ENCODE assay signal across 16 cellular contexts in the genomic region with DNA sequence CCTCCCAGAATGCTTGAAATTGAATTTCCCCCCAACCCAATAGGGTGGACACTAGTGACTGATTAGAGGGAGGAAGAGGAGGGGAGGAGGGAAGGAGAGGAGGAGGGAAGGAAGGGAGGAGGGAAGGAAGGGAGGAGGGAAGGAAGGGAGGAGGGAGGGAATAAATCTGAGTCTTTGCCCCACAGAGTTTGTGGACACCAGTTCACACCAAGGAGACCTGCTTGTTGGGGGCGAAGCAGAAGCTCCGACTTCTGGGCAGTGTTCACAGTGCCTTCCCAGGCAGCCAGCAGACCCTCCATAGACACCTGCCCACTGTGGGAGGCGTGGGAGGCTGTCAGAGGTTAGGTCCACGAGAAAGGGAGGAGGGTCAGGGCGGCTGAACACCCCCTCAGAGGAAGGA. TPM values are rescaled to one million over a fixed set of nuclear protein-coding genes. Genes with fewer than 3 reads are reported as not detected.
DNase-seq lines count a peak whose midpoint lies in the region; ATAC-seq and TF ChIP-seq lines count a peak whose summit lies in the region.
"Had no signal": no experiment of that assay in that cellular context is flagged by ENCODE, and none has a peak within 500 bp of the region (broad histone marks: within the 10 kb centered on the region; RNA-seq: fewer than 3 reads in every experiment).

No MANE protein-coding gene starts in this region.

- no peak for TF ChIP-seq CTCF in WTC11 (IDR thresholded peaks at IDR 0.05)

- POLR2A ChIA-PET in WTC11 (lab: Charles Lee): no interaction called here

- DNase-seq in WTC11 (ENCODE audit: low spot score) (no peak), NCI-H446 (lab: John Stamatoyannopoulos, UW) (no peak), hypothalamus (lab: John Stamatoyannopoulos, UW) (no peak), T-helper 17 cell (no peak)
- no peak for DNase-seq in stimulated activated effector memory CD8-positive, alpha-beta T cell treated with anti-CD3 and anti-CD28 coated beads, Interleukin-12 subunit alpha, Interleukin-12 subunit beta, amount 100 ng/mL, for 72 hours (ENCODE audit: low spot score in 2 of 2)
- DNase-seq: C1 segment of cervical spinal cord; Caco-2; CD4-positive, alpha-beta memory T cell; DMS79; EL; GDM1; H9; HFFc6 had no signal

- H3K27me3 Mint-ChIP-seq in WTC11 (ENCODE audit: low read depth) (no peaks in the 10 kb centered on the region), T-helper 17 cell (no peaks in the 10 kb centered on the region)
- H3K27me3 Mint-ChIP-seq in dendritic cell treated with granulocyte-macrophage colony-stimulating factor and Interleukin-4, amounts not matched to agents 40 ng/mL and 50 ng/mL, for 4 days: no peaks in the 10 kb centered on the region
- H3K27me3 Mint-ChIP-seq: CD4-positive, alpha-beta memory T cell had no signal

- H3K9me3 Mint-ChIP-seq in WTC11: no peaks in the 10 kb centered on the region
- H3K9me3 Mint-ChIP-seq in dendritic cell treated with granulocyte-macrophage colony-stimulating factor and Interleukin-4, amounts not matched to agents 40 ng/mL and 50 ng/mL, for 4 days: no peaks in the 10 kb centered on the region
- no peaks in the 10 kb centered on the region for H3K9me3 Mint-ChIP-seq in stimulated activated effector memory CD8-positive, alpha-beta T cell treated with anti-CD3 and anti-CD28 coated beads, Interleukin-12 subunit alpha, Interleukin-12 subunit beta, amount 100 ng/mL, for 72 hours
- H3K9me3 Mint-ChIP-seq: CD4-positive, alpha-beta memory T cell; GM23338; H9; HFFc6 had no signal

- H3K9me3 ChIP-seq in T-helper 17 cell (ENCODE audit: control insufficient read depth, low read length, poor library complexity, severe bottlenecking): no peaks in the 10 kb centered on the region
- H3K9me3 ChIP-seq: Caco-2 had no signal

- H3K4me1 Mint-ChIP-seq in WTC11: peaks cover 10% of the 10 kb centered on the region
- peaks cover 80% of the 10 kb centered on the region for H3K4me1 Mint-ChIP-seq in dendritic cell treated with granulocyte-macrophage colony-stimulating factor and Interleukin-4, amounts not matched to agents 40 ng/mL and 50 ng/mL, for 4 days (ENCODE audit: low read depth)
- H3K4me1 Mint-ChIP-seq in stimulated activated effector memory CD8-positive, alpha-beta T cell treated with anti-CD3 and anti-CD28 coated beads, Interleukin-12 subunit alpha, Interleukin-12 subunit beta, amount 100 ng/mL, for 72 hours: peaks cover 34% of the 10 kb centered on the region
- H3K4me1 Mint-ChIP-seq in T-helper 17 cell: peaks cover 22% of the 10 kb centered on the region

- H3K36me3 Mint-ChIP-seq in WTC11: no peaks in the 10 kb centered on the region
- peaks cover 61% of the 10 kb centered on the region for H3K36me3 Mint-ChIP-seq in dendritic cell treated with granulocyte-macrophage colony-stimulating factor and Interleukin-4, amounts not matched to agents 40 ng/mL and 50 ng/mL, for 4 days (ENCODE audit: low read depth)
- no peaks in the 10 kb centered on the region for H3K36me3 Mint-ChIP-seq in stimulated activated effector memory CD8-positive, alpha-beta T cell treated with anti-CD3 and anti-CD28 coated beads, Interleukin-12 subunit alpha, Interleukin-12 subunit beta, amount 100 ng/mL, for 72 hours
- no peaks in the 10 kb centered on the region for H3K36me3 Mint-ChIP-seq in T-helper 17 cell (ENCODE audit: low read depth)

- H3K4me3 Mint-ChIP-seq in WTC11 (no peak overlapping the region), T-helper 17 cell (no peak overlapping the region)
- no peak overlapping the region for H3K4me3 Mint-ChIP-seq in dendritic cell treated with granulocyte-macrophage colony-stimulating factor and Interleukin-4, amounts not matched to agents 40 ng/mL and 50 ng/mL, for 4 days
- no peak overlapping the region for H3K4me3 Mint-ChIP-seq in stimulated activated effector memory CD8-positive, alpha-beta T cell treated with anti-CD3 and anti-CD28 coated beads, Interleukin-12 subunit alpha, Interleukin-12 subunit beta, amount 100 ng/mL, for 72 hours
- H3K4me3 Mint-ChIP-seq: GM23338, H9, HFFc6 had no signal

- H3K27ac Mint-ChIP-seq in WTC11 (no peak overlapping the region), T-helper 17 cell (no peak overlapping the region)
- H3K27ac Mint-ChIP-seq in dendritic cell treated with granulocyte-macrophage colony-stimulating factor and Interleukin-4, amounts not matched to agents 40 ng/mL and 50 ng/mL, for 4 days: peak overlapping the region; percentile 34
- peak overlapping the region; percentile 17 for H3K27ac Mint-ChIP-seq in stimulated activated effector memory CD8-positive, alpha-beta T cell treated with anti-CD3 and anti-CD28 coated beads, Interleukin-12 subunit alpha, Interleukin-12 subunit beta, amount 100 ng/mL, for 72 hours
- H3K27ac Mint-ChIP-seq: CD4-positive, alpha-beta memory T cell; GM23338; H9; HFFc6 had no signal

- intact Hi-C loops in dendritic cell treated with granulocyte-macrophage colony-stimulating factor and Interleukin-4, amounts not matched to agents 40 ng/mL and 50 ng/mL, for 4 days (cut with micrococcal nuclease): no loop called here

- CTCF ChIA-PET in WTC11 (lab: Charles Lee): interaction anchor here (0.7 kb wide), 1 partner anchor 9 kb away, joined by 4 read pairs; no protein-coding TSS in a partner anchor

- ATAC-seq in WTC11 (no peak), T-helper 17 cell (no peak)
- no peak for ATAC-seq in stimulated activated effector memory CD8-positive, alpha-beta T cell treated with anti-CD3 and anti-CD28 coated beads, Interleukin-12 subunit alpha, Interleukin-12 subunit beta, amount 100 ng/mL, for 72 hours
- ATAC-seq: GM12878, GM23338 had no signal

TF ChIP-seq in WTC11, 78 proteins besides CTCF, POLR2A, EP300 and RAD21:
- no peak for TF ChIP-seq HMGA2 (CRISPR knock-in tag; IDR thresholded peaks at IDR 0.05)
- TF ChIP-seq TEAD1 (CRISPR knock-in tag; IDR thresholded peaks at IDR 0.05): no peak
- TF ChIP-seq ZNF263 (CRISPR knock-in tag; IDR thresholded peaks at IDR 0.05; ENCODE audit: low read depth): peak; percentile 49; the same call in 1 of the 2 replicates

RNA-seq across cellular contexts. Expression of gene PRKAG2, which starts 44.8 kb away (rescaled TPM):
- total RNA-seq in WTC11 (2021) (14.7 to 20.3 TPM (median 17.0 TPM) in 3 replicates), T-helper 17 cell (10 to 100 TPM; 41.3 to 51.8 TPM)

Comparison
In these comparisons a context has a peak if more than half of its experiments do, and no peak if none do; other contexts are left out.
1. H3K27ac Mint-ChIP-seq: peak in dendritic cell treated with granulocyte-macrophage colony-stimulating factor and Interleukin-4, amounts not matched to agents 40 ng/mL and 50 ng/mL, for 4 days (single experiment) and stimulated activated effector memory CD8-positive, alpha-beta T cell treated with anti-CD3 and anti-CD28 coated beads, Interleukin-12 subunit alpha, Interleukin-12 subunit beta, amount 100 ng/mL, for 72 hours (single experiment); none in WTC11 (single experiment) and T-helper 17 cell (single experiment).